Comparison of ENCODE assay signal across 8 cellular contexts in the genomic region with DNA sequence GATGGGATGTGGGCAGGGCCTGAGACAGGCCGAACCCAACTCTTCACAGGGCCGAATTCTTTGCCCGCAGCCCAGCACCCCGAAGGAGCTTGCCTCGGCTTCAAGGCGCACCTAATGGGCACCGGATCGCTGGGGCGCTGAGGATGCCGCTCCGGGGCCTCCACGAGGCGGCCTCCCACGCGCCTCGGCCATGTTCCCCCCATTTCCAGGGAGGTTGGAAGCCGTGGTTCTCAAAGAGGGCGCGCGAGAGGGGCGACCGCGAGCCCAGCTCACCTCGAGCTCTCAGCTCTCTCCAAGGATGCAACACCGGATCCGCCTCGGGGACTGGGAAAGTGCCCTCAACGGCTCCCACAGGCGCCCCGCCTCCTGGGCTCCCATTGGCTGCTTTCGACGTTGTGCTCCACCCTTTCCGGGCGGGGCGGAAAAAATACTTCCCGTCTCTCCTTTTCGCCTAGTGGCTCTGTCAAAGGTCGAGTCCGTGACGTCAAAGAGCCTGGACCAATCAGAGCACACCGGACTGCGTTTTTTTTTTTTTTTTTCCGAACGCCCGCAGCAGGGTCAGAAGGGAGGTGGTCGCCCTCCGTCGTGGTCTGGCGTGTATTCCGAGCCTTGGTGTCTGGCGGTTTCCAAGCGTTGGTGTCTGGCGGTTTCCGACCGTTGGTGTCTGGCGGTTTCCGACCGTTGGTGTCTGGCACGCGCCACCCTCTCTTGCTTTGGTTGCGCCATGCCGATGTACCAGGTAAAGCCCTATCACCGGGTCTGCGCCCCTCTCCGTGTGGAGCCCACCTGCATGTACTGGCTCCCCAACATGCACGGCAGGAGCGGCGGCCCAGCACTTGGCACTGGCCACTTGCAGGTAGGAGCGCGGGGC. TPM values are rescaled to one million over a fixed set of nuclear protein-coding genes. Genes with fewer than 3 reads are reported as not detected.
DNase-seq lines count a peak whose midpoint lies in the region; ATAC-seq and TF ChIP-seq lines count a peak whose summit lies in the region.
"Not testable (repeated sequence)": the region's sequence is repeated elsewhere in the genome, so short reads cannot be mapped to it uniquely, and the experiment has no call there.

No MANE protein-coding gene starts in this region.

- TF ChIP-seq EP300 in gastroesophageal sphincter (IDR thresholded peaks at IDR 0.05): not testable (repeated sequence)

- H3K9ac ChIP-seq in neuronal stem cell (ENCODE audit: low read depth, low read length, poor library complexity): not testable (repeated sequence)

- TF ChIP-seq CTCF in GM23338 (conservative IDR thresholded peaks at IDR 0.05; ENCODE audit: low read depth in 2 of 2); gastroesophageal sphincter (IDR thresholded peaks at IDR 0.05): not testable (repeated sequence)

- DNase-seq in GM23338 (ENCODE audit: low spot score) (peak; percentile 57), HT-29 (ENCODE audit: low spot score) (peak; percentile 0), neuronal stem cell (ENCODE audit: low spot score) (peak; percentile 47)
- peak; percentile 84 for DNase-seq in activated CD4-positive, alpha-beta T cell treated with anti-CD3 and anti-CD28 coated beads, Interleukin-2, amount 10 ng/mL, durations not matched to agents 24 days and 14 days
- peak; percentile 47 to 69 for DNase-seq in stimulated activated effector memory CD8-positive, alpha-beta T cell treated with anti-CD3 and anti-CD28 coated beads, Interleukin-12 subunit alpha, Interleukin-12 subunit beta, amount 100 ng/mL, for 72 hours (ENCODE audit: low spot score in 2 of 2)

- H3K4ac ChIP-seq in neuronal stem cell (ENCODE audit: low read length): not testable (repeated sequence)

- not testable (repeated sequence) for H2AFZ ChIP-seq in GM23338; neuronal stem cell (ENCODE audit: low read length)

- intact Hi-C loops in activated CD4-positive, alpha-beta T cell treated with anti-CD3 and anti-CD28 coated beads, Interleukin-2, amount 10 ng/mL, durations not matched to agents 24 days and 14 days (cut with micrococcal nuclease): not testable (repeated sequence)

- not testable (repeated sequence) for H3K9me3 Mint-ChIP-seq in GM23338; activated CD4-positive, alpha-beta T cell treated with anti-CD3 and anti-CD28 coated beads, Interleukin-2, amount 10 ng/mL, durations not matched to agents 24 days and 14 days; stimulated activated effector memory CD8-positive, alpha-beta T cell treated with anti-CD3 and anti-CD28 coated beads, Interleukin-12 subunit alpha, Interleukin-12 subunit beta, amount 100 ng/mL, for 72 hours

- H3K27ac Mint-ChIP-seq in GM23338: peak overlapping the region; percentile 96
- peak overlapping the region; percentile 96 for H3K27ac Mint-ChIP-seq in activated CD4-positive, alpha-beta T cell treated with anti-CD3 and anti-CD28 coated beads, Interleukin-2, amount 10 ng/mL, durations not matched to agents 24 days and 14 days
- H3K27ac Mint-ChIP-seq in stimulated activated effector memory CD8-positive, alpha-beta T cell treated with anti-CD3 and anti-CD28 coated beads, Interleukin-12 subunit alpha, Interleukin-12 subunit beta, amount 100 ng/mL, for 72 hours: peak overlapping the region; percentile 74

- not testable (repeated sequence) for H3F3A ChIP-seq in GM23338 (replicated peaks; ENCODE audit: low read depth)

- not testable (repeated sequence) for H4K20me1 ChIP-seq in GM23338 (replicated peaks; ENCODE audit: insufficient read depth)

- H2AK5ac ChIP-seq in neuronal stem cell (ENCODE audit: low read depth, low read length): not testable (repeated sequence)

- H3K79me2 ChIP-seq in GM23338 (replicated peaks; ENCODE audit: insufficient read depth): not testable (repeated sequence)

- H3K4me3 ChIP-seq in GM23338: peak overlapping the region; percentile 51; the same call in 1 of the 2 replicates
- H3K4me3 ChIP-seq in gastroesophageal sphincter: peak overlapping the region; percentile 36 to 48
- peak overlapping the region in 1 of 2 donors; percentile 72 for H3K4me3 ChIP-seq in neuronal stem cell (ENCODE audit: low read length in 2 of 2)

- not testable (repeated sequence) for H4K91ac ChIP-seq in neuronal stem cell (ENCODE audit: low read depth, low read length, poor library complexity)

- peak in 1 of 2 donors; percentile 39 for TF ChIP-seq POLR2A in gastroesophageal sphincter (IDR thresholded peaks at IDR 0.05)

- peak overlapping the region; percentile 86 for H3K4me3 Mint-ChIP-seq in GM23338
- peak overlapping the region; percentile 84 for H3K4me3 Mint-ChIP-seq in activated CD4-positive, alpha-beta T cell treated with anti-CD3 and anti-CD28 coated beads, Interleukin-2, amount 10 ng/mL, durations not matched to agents 24 days and 14 days
- H3K4me3 Mint-ChIP-seq in stimulated activated effector memory CD8-positive, alpha-beta T cell treated with anti-CD3 and anti-CD28 coated beads, Interleukin-12 subunit alpha, Interleukin-12 subunit beta, amount 100 ng/mL, for 72 hours: peak overlapping the region; percentile 63

- peak overlapping the region; percentile 60; the same call in 1 of the 2 replicates for H3K4me2 ChIP-seq in GM23338
- not testable (repeated sequence) for H3K4me2 ChIP-seq in neuronal stem cell (ENCODE audit: insufficient read depth, low read length, poor library complexity, severe bottlenecking)

- not testable (repeated sequence) for H3K27me3 Mint-ChIP-seq in GM23338 (ENCODE audit: insufficient read depth, low read depth, poor library complexity); activated CD4-positive, alpha-beta T cell treated with anti-CD3 and anti-CD28 coated beads, Interleukin-2, amount 10 ng/mL, durations not matched to agents 24 days and 14 days

- H2BK12ac ChIP-seq in neuronal stem cell (ENCODE audit: low read length): not testable (repeated sequence)

- H3K14ac ChIP-seq in neuronal stem cell (ENCODE audit: low read length): not testable (repeated sequence)

- not testable (repeated sequence) for H3K18ac ChIP-seq in neuronal stem cell (ENCODE audit: low read length)

- H3K4me1 ChIP-seq in GM23338 (ENCODE audit: insufficient read depth); gastroesophageal sphincter; neuronal stem cell (ENCODE audit: control insufficient read depth in 2 of 2, insufficient read depth in 1 of 2, low read depth in 1 of 2, low read length in 2 of 2): not testable (repeated sequence)

- not testable (repeated sequence) for H3K9me3 ChIP-seq in gastroesophageal sphincter; neuronal stem cell (replicated peaks in 1 of 2; ENCODE audit: control insufficient read depth in 2 of 2, insufficient read depth in 1 of 2, low read depth in 1 of 2, low read length in 2 of 2)

- H3K36me3 ChIP-seq in GM23338 (ENCODE audit: insufficient read depth); gastroesophageal sphincter; neuronal stem cell (replicated peaks in 1 of 2; ENCODE audit: control insufficient read depth in 2 of 2, insufficient read depth in 2 of 2, low read length in 2 of 2): not testable (repeated sequence)

- H3K79me1 ChIP-seq in neuronal stem cell (ENCODE audit: low read depth, low read length): not testable (repeated sequence)

- not testable (repeated sequence) for H2BK15ac ChIP-seq in neuronal stem cell (ENCODE audit: low read length)

- not testable (repeated sequence) for H3K27ac ChIP-seq in GM23338 (ENCODE audit: low read depth); neuronal stem cell (replicated peaks; ENCODE audit: low read length)
- H3K27ac ChIP-seq in angular gyrus (ENCODE audit: low read depth, low read length) (peak overlapping the region; percentile 48), gastroesophageal sphincter (peak overlapping the region in 3 of 4 donors; percentile 43 to 81 (median 71))

- whole genome bisulfite sequencing in gastroesophageal sphincter (ENCODE audit: low coverage in 1 of 2), 2 donors: no CpG with 5 or more reads among the region's 70 CpGs
- WGBS in neuronal stem cell (ENCODE audit: extremely low coverage in 2 of 2, insufficient read length in 2 of 2, insufficient replicate concordance in 1 of 2), 2 donors: no CpG with 5 or more reads among the region's 70 CpGs

- not testable (repeated sequence) for H3K4me1 Mint-ChIP-seq in GM23338; activated CD4-positive, alpha-beta T cell treated with anti-CD3 and anti-CD28 coated beads, Interleukin-2, amount 10 ng/mL, durations not matched to agents 24 days and 14 days; stimulated activated effector memory CD8-positive, alpha-beta T cell treated with anti-CD3 and anti-CD28 coated beads, Interleukin-12 subunit alpha, Interleukin-12 subunit beta, amount 100 ng/mL, for 72 hours

- H2BK120ac ChIP-seq in neuronal stem cell (ENCODE audit: low read depth, low read length): not testable (repeated sequence)

- H3K36me3 Mint-ChIP-seq in GM23338 (ENCODE audit: low read depth); activated CD4-positive, alpha-beta T cell treated with anti-CD3 and anti-CD28 coated beads, Interleukin-2, amount 10 ng/mL, durations not matched to agents 24 days and 14 days (ENCODE audit: low read depth): not testable (repeated sequence)
- peaks cover 14% of the 10 kb centered on the region for H3K36me3 Mint-ChIP-seq in stimulated activated effector memory CD8-positive, alpha-beta T cell treated with anti-CD3 and anti-CD28 coated beads, Interleukin-12 subunit alpha, Interleukin-12 subunit beta, amount 100 ng/mL, for 72 hours

- H3K9me2 ChIP-seq in GM23338 (ENCODE audit: insufficient read depth): not testable (repeated sequence)

- peak; percentile 71 for ATAC-seq in GM18498 (IDR thresholded peaks at IDR 0.05; ENCODE audit: unreplicated experiment)
- ATAC-seq in GM23338: peak; percentile 93
- peak; percentile 91 for ATAC-seq in gastroesophageal sphincter
- peak; percentile 90 for ATAC-seq in stimulated activated effector memory CD8-positive, alpha-beta T cell treated with anti-CD3 and anti-CD28 coated beads, Interleukin-12 subunit alpha, Interleukin-12 subunit beta, amount 100 ng/mL, for 72 hours

- H3K27me3 ChIP-seq in GM23338 (ENCODE audit: insufficient read depth); gastroesophageal sphincter; neuronal stem cell (ENCODE audit: control insufficient read depth in 3 of 3, insufficient read depth in 3 of 3, low read depth in 1 of 3, low read length in 3 of 3): not testable (repeated sequence)

- not testable (repeated sequence) for H2BK5ac ChIP-seq in neuronal stem cell (ENCODE audit: low read length)

- not testable (repeated sequence) for H3K23ac ChIP-seq in neuronal stem cell (ENCODE audit: low read depth, low read length, poor library complexity)

- H4K8ac ChIP-seq in neuronal stem cell (ENCODE audit: low read depth, low read length): not testable (repeated sequence)

RNA-seq across cellular contexts. Expression of gene TRIM73, which starts 36.5 kb away (rescaled TPM):
- 0.31 and 0.54 TPM in 2 replicates for total RNA-seq in GM23338 (2014; rRNA removed; shearing (Covaris generic))
- polyA plus RNA-seq in GM23338 (2016; fragmentation: Nextera tagmentation; extraction: Ambion mirVana): 0.96 and 1.2 TPM in 2 replicates
- 2.5 and 4.5 TPM in 2 replicates for total RNA-seq in HT-29 (2014; rRNA removed; shearing (Covaris generic))
- 3.8 and 5.8 TPM in 2 replicates for total RNA-seq in activated CD4-positive, alpha-beta T cell treated with anti-CD3 and anti-CD28 coated beads, Interleukin-2, amount 10 ng/mL, durations not matched to agents 24 days and 14 days
- total RNA-seq in gastroesophageal sphincter: 1 to 10 TPM in 2 of 4 donors, under 1 TPM in 1, not detected in 1; 0.94 to 5.4 (median 1.5) TPM
- polyA plus RNA-seq in neuronal stem cell (2013, experiment 1 of 2): 3.2 TPM
- 2.5 TPM for polyA plus RNA-seq in neuronal stem cell (2013, experiment 2 of 2)

Comparison
In these comparisons a context has a peak if more than half of its experiments do, and no peak if none do; other contexts are left out.
1. DNase-seq: peak in every context shown above with its lines; median percentile 84 in activated CD4-positive, alpha-beta T cell treated with anti-CD3 and anti-CD28 coated beads, Interleukin-2, amount 10 ng/mL, durations not matched to agents 24 days and 14 days; 58 in stimulated activated effector memory CD8-positive, alpha-beta T cell treated with anti-CD3 and anti-CD28 coated beads, Interleukin-12 subunit alpha, Interleukin-12 subunit beta, amount 100 ng/mL, for 72 hours; 57 in GM23338; 47 in neuronal stem cell; 0 in HT-29.